In the genomic region with DNA sequence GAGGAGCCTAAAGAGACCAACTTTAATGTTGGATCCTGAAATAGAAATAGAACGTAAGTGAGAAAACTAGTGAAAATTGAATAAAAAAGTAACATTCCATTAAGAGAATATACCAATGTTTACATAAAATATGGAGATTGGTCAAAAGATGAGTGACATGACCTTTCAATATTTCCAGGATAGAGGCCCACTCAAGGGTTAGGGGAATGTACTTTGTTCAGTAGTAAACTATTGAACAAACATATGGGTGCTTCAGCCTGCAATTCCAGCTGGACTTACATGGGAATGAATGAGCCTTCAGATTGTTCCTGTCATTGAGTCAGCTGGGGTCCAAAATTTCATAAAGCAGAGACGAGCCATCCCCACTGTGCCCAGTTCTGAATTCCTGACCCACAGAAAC, we compare ENCODE assay signal across 18 cellular contexts.
"Had no signal": no experiment of that assay in that cellular context is flagged by ENCODE, and none has a peak within 500 bp of the region (broad histone marks: within the 10 kb centered on the region; RNA-seq: fewer than 3 reads in every experiment).

No MANE protein-coding gene starts in this region.

- DNase-seq: cortex of kidney; effector memory CD4-positive, alpha-beta T cell; gastrocnemius medialis; heart right ventricle; hypothalamus; kidney glomerular epithelial cell; mucosa of descending colon; naive thymus-derived CD8-positive, alpha-beta T cell; nucleus accumbens; ovary; right cardiac atrium; stimulated activated CD4-positive, alpha-beta T cell treated with anti-CD3 and anti-CD28 coated beads, Interleukin-4, amount 100 ng/mL, for 24 hours; stimulated activated naive CD8-positive, alpha-beta T cell treated with anti-CD3 and anti-CD28 coated beads, Interleukin-15, amount 100 ng/mL, for 72 hours; testis; transverse colon had no signal

- H3K36me3 ChIP-seq: gastrocnemius medialis, heart right ventricle, ovary, transverse colon had no signal

- H3K4me1 ChIP-seq: testis had no signal

- H3K27ac Mint-ChIP-seq: progenitor cell of endocrine pancreas; stimulated activated naive CD8-positive, alpha-beta T cell treated with anti-CD3 and anti-CD28 coated beads, Interleukin-15, amount 100 ng/mL, for 72 hours had no signal

- H3K4me3 ChIP-seq: gastrocnemius medialis, heart right ventricle, mucosa of descending colon, ovary, testis, transverse colon had no signal

- ATAC-seq: esophagus mucosa; gastrocnemius medialis; heart right ventricle; mucosa of descending colon; naive thymus-derived CD8-positive, alpha-beta T cell; right cardiac atrium; stimulated activated memory B cell treated with anti-CD40 and anti-IgM and Interleukin-4, amounts not matched to agents 10 μg/mL and 1 μg/mL and 100 μg/mL, for 72 hours; stimulated activated naive CD8-positive, alpha-beta T cell treated with anti-CD3 and anti-CD28 coated beads, Interleukin-15, amount 100 ng/mL, for 72 hours had no signal

- H3K27me3 ChIP-seq: gastrocnemius medialis, heart right ventricle, ovary, testis, transverse colon had no signal

- H3K4me3 Mint-ChIP-seq: stimulated activated memory B cell treated with anti-CD40 and anti-IgM and Interleukin-4, amounts not matched to agents 10 μg/mL and 1 μg/mL and 100 μg/mL, for 72 hours; stimulated activated naive CD8-positive, alpha-beta T cell treated with anti-CD3 and anti-CD28 coated beads, Interleukin-15, amount 100 ng/mL, for 72 hours had no signal

- H3K9me3 ChIP-seq: gastrocnemius medialis, ovary, testis had no signal

- H3K27ac ChIP-seq: gastrocnemius medialis, heart right ventricle, ovary, testis, transverse colon had no signal
